Comparison of ENCODE assay signal across 15 cellular contexts in genomic region chr3:103218146-103218545, GRCh38.
DNase-seq lines count a peak whose midpoint lies in the region; ATAC-seq and TF ChIP-seq lines count a peak whose summit lies in the region.
"Had no signal": no experiment of that assay in that cellular context is flagged by ENCODE, and none has a peak within 500 bp of the region (broad histone marks: within the 10 kb centered on the region; RNA-seq: fewer than 3 reads in every experiment).

No MANE protein-coding gene starts in this region.

- TF ChIP-seq POLR2A in GM18505 (IDR thresholded peaks at IDR 0.05; ENCODE audit: borderline replicate concordance, extremely low read depth, insufficient read depth, insufficient read length): no peak

- DNase-seq in SIG-M5 (lab: John Stamatoyannopoulos, UW) (peak; percentile 13), occipital lobe (lab: John Stamatoyannopoulos, UW) (no peak), NCI-H774 (lab: John Stamatoyannopoulos, UW) (no peak), H7 (no peak)
- no peak for DNase-seq in stimulated activated CD4-positive, alpha-beta T cell treated with anti-CD3 and anti-CD28 coated beads, Interleukin-2, amount 100 ng/mL, for 24 hours
- DNase-seq: activated CD8-positive, alpha-beta T cell treated with anti-CD3 and anti-CD28 coated beads for 36 hours; body of pancreas; midbrain; NCI-H1417 treated with DMSO at 0.1 percent for 48 hours; SJCRH30; thyroid gland had no signal

- no peaks in the 10 kb centered on the region for H3K36me3 ChIP-seq in H7 (replicated peaks; ENCODE audit: control insufficient read depth, insufficient read depth, low read length)
- H3K36me3 ChIP-seq: HAP-1, SJCRH30, thyroid gland had no signal

- ATAC-seq in GM18505 (IDR thresholded peaks at IDR 0.05; ENCODE audit: unreplicated experiment) (peak; percentile 100), GM21367 (IDR thresholded peaks at IDR 0.05; ENCODE audit: unreplicated experiment) (peak; percentile 100), HG03064 (IDR thresholded peaks at IDR 0.05; ENCODE audit: low read depth, unreplicated experiment) (peak; percentile 100)
- ATAC-seq: activated CD8-positive, alpha-beta T cell treated with anti-CD3 and anti-CD28 coated beads for 36 hours; body of pancreas had no signal

- no peaks in the 10 kb centered on the region for H3K27me3 ChIP-seq in H7 (ENCODE audit: control insufficient read depth, insufficient read depth, low read length)
- H3K27me3 ChIP-seq: body of pancreas, SJCRH30, thyroid gland had no signal

- H3K4me3 ChIP-seq in H7 (ENCODE audit: insufficient read depth, low read depth, low read length): no peak overlapping the region
- H3K4me3 ChIP-seq: body of pancreas, HAP-1, SJCRH30, thyroid gland had no signal
